Comparison of ENCODE assay signal across 21 cellular contexts in genomic region chr17:35790826-35791225, GRCh38. TPM values are rescaled to one million over a fixed set of nuclear protein-coding genes. Genes with fewer than 3 reads are reported as not detected.
"Had no signal": no experiment of that assay in that cellular context is flagged by ENCODE, and none has a peak within 500 bp of the region (broad histone marks: within the 10 kb centered on the region; RNA-seq: fewer than 3 reads in every experiment).

No MANE protein-coding gene starts in this region.

- H3K27me3 ChIP-seq: adrenal gland had no signal

- H3K36me3 ChIP-seq: adrenal gland had no signal

- H3K27ac ChIP-seq: adrenal gland had no signal

- H3K4me3 ChIP-seq: adrenal gland had no signal

- DNase-seq: activated CD4-positive, alpha-beta T cell treated with anti-CD3 and anti-CD28 coated beads, Interleukin-2, amount 50 U/mL, for 1 hour; activated naive CD4-positive, alpha-beta T cell treated with anti-CD3 and anti-CD28 coated beads, Interleukin-2, amount 50 U/mL, for 16 hours; activated T-cell treated with anti-CD3 and anti-CD28 coated beads for 4 hours; adrenal gland; effector memory CD8-positive, alpha-beta T cell; glutamatergic neuron; left cardiac atrium; occipital lobe; stimulated activated CD4-positive, alpha-beta T cell treated with anti-CD3 and anti-CD28 coated beads, Interleukin-12 subunit alpha, Interleukin-12 subunit beta, amount 100 ng/mL, for 4 hours; stimulated activated naive CD4-positive, alpha-beta T cell; substantia nigra; trophoblast cell had no signal

- H3K27ac Mint-ChIP-seq: activated T-helper 2 cell treated with anti-CD3 and anti-CD28 coated beads, Interferon-gamma antibody, Interleukin-2, Interleukin-4, amounts not matched to agents 10 μg/mL and 5 μg/mL and 100 μg/mL, durations not matched to agents 14 hours and 24 hours and 36 hours; effector memory CD8-positive, alpha-beta T cell; nephron; progenitor cell of endocrine pancreas; T-helper 1 cell treated with Interleukin-12 subunit alpha and Interleukin-12 subunit beta and Interleukin-4 antibody, amounts not matched to agents 30 μg/mL and 1 μg/mL, for 36 hours had no signal

- H3K9me3 ChIP-seq: adrenal gland had no signal

- H3K9me3 Mint-ChIP-seq: activated T-helper 2 cell treated with anti-CD3 and anti-CD28 coated beads, Interferon-gamma antibody, Interleukin-2, Interleukin-4, amounts not matched to agents 10 μg/mL and 5 μg/mL and 100 μg/mL, durations not matched to agents 14 hours and 24 hours and 36 hours; effector memory CD8-positive, alpha-beta T cell; nephron; T-helper 1 cell treated with Interleukin-12 subunit alpha and Interleukin-12 subunit beta and Interleukin-4 antibody, amounts not matched to agents 30 μg/mL and 1 μg/mL, for 36 hours had no signal

- ATAC-seq: effector memory CD8-positive, alpha-beta T cell; left cardiac atrium; sciatic nerve had no signal

- H3K4me3 Mint-ChIP-seq: effector memory CD8-positive, alpha-beta T cell; nephron; T-helper 1 cell treated with Interleukin-12 subunit alpha and Interleukin-12 subunit beta and Interleukin-4 antibody, amounts not matched to agents 30 μg/mL and 1 μg/mL, for 36 hours had no signal

RNA-seq across cellular contexts. Expression of gene MMP28, which starts 4.6 kb away (rescaled TPM):
- total RNA-seq: activated CD8-positive, alpha-beta memory T cell treated with anti-CD3 and anti-CD28 coated beads for 36 hours; activated T-helper 2 cell treated with anti-CD3 and anti-CD28 coated beads, Interferon-gamma antibody, Interleukin-2, Interleukin-4, amounts not matched to agents 10 μg/mL and 5 μg/mL and 100 μg/mL, durations not matched to agents 14 hours and 24 hours and 36 hours had no signal

RNA-seq across cellular contexts. Expression of gene C17orf50, which starts 30.1 kb away (rescaled TPM):
- total RNA-seq: activated CD8-positive, alpha-beta memory T cell treated with anti-CD3 and anti-CD28 coated beads for 36 hours; activated T-helper 2 cell treated with anti-CD3 and anti-CD28 coated beads, Interferon-gamma antibody, Interleukin-2, Interleukin-4, amounts not matched to agents 10 μg/mL and 5 μg/mL and 100 μg/mL, durations not matched to agents 14 hours and 24 hours and 36 hours; fibroblast of villous mesenchyme; left cardiac atrium; lung microvascular endothelial cell; mucosa of gallbladder; occipital lobe; progenitor cell of endocrine pancreas; sciatic nerve had no signal

RNA-seq across cellular contexts. Expression of gene GAS2L2, which starts 37.8 kb away (rescaled TPM):
- total RNA-seq: activated T-helper 2 cell treated with anti-CD3 and anti-CD28 coated beads, Interferon-gamma antibody, Interleukin-2, Interleukin-4, amounts not matched to agents 10 μg/mL and 5 μg/mL and 100 μg/mL, durations not matched to agents 14 hours and 24 hours and 36 hours; fibroblast of villous mesenchyme; mucosa of gallbladder had no signal
